Comparison of ENCODE assay signal across 16 cellular contexts in genomic region chr6:157791461-157791860, GRCh38. TPM values are rescaled to one million over a fixed set of nuclear protein-coding genes. Genes with fewer than 3 reads are reported as not detected.
DNase-seq lines count a peak whose midpoint lies in the region; ATAC-seq and TF ChIP-seq lines count a peak whose summit lies in the region.
"Had no signal": no experiment of that assay in that cellular context is flagged by ENCODE, and none has a peak within 500 bp of the region (broad histone marks: within the 10 kb centered on the region; RNA-seq: fewer than 3 reads in every experiment).

No MANE protein-coding gene starts in this region.

- no TSS peak for BruUV-seq in Caco-2 (replicated peaks; lab: Mats Ljungman, UMichigan)

- POLR2A ChIA-PET in Caco-2 (lab: Charles Lee): no interaction called here

- no peaks in the 10 kb centered on the region for H3K36me3 ChIP-seq in Caco-2 (ENCODE audit: control insufficient read depth, insufficient read depth, low read length)
- H3K36me3 ChIP-seq: vagina had no signal

- no peak overlapping the region for H3K27ac Mint-ChIP-seq in Caco-2 (ENCODE audit: unreplicated experiment)
- H3K27ac Mint-ChIP-seq: activated naive CD8-positive, alpha-beta T cell treated with anti-CD3 and anti-CD28 coated beads for 36 hours had no signal

- CTCF ChIA-PET in Caco-2 (lab: Charles Lee): no interaction called here

- H3K27me3 ChIP-seq in Caco-2 (replicated peaks; ENCODE audit: control insufficient read depth, insufficient read depth, low read length): no peaks in the 10 kb centered on the region
- H3K27me3 ChIP-seq: vagina had no signal

- H3K27me3 Mint-ChIP-seq in Caco-2 (ENCODE audit: insufficient read depth, unreplicated experiment): no peaks in the 10 kb centered on the region
- H3K27me3 Mint-ChIP-seq: activated naive CD8-positive, alpha-beta T cell treated with anti-CD3 and anti-CD28 coated beads for 36 hours had no signal

- H3K4me1 ChIP-seq in Caco-2: peaks cover 6% of the 10 kb centered on the region; the same call in 1 of the 2 replicates

- no peak overlapping the region for H3K4me3 Mint-ChIP-seq in Caco-2 (ENCODE audit: unreplicated experiment)
- H3K4me3 Mint-ChIP-seq: activated naive CD8-positive, alpha-beta T cell treated with anti-CD3 and anti-CD28 coated beads for 36 hours had no signal

- no peak overlapping the region for H3K4me3 ChIP-seq in Caco-2 (ENCODE audit: low read depth, low read length)
- H3K4me3 ChIP-seq: vagina had no signal

- H3K9me3 Mint-ChIP-seq in Caco-2 (ENCODE audit: unreplicated experiment): no peaks in the 10 kb centered on the region

- no peak for TF ChIP-seq CTCF in Caco-2 (IDR thresholded peaks at IDR 0.05; ENCODE audit: insufficient read depth in 1 of 2, low read depth in 1 of 2, low read length in 1 of 2, severe bottlenecking in 1 of 2, unreplicated experiment in 1 of 2)

- no peaks in the 10 kb centered on the region for H3K9me3 ChIP-seq in Caco-2
- H3K9me3 ChIP-seq: vagina had no signal

- intact Hi-C loops in Caco-2 (cut with micrococcal nuclease; ENCODE audit: unreplicated experiment): no loop called here

- no peak for ATAC-seq in HG03095 (IDR thresholded peaks at IDR 0.05; ENCODE audit: unreplicated experiment)
- ATAC-seq: left ventricle myocardium superior, SK-N-SH treated with all-trans-retinoic acid at 6 μM for 48 hours had no signal

- H3K4me1 Mint-ChIP-seq in Caco-2 (ENCODE audit: low read depth, unreplicated experiment): peaks cover 10% of the 10 kb centered on the region

- peak; percentile 15 for DNase-seq in DMS 273 treated with DMSO at 0.1 percent for 48 hours (lab: John Stamatoyannopoulos, UW)
- peak; percentile 40 for DNase-seq in NCI-H1092 (lab: John Stamatoyannopoulos, UW)
- DNase-seq in NCI-H2196 treated with DMSO at 0.1 percent for 48 hours (lab: John Stamatoyannopoulos, UW; ENCODE audit: unreplicated experiment): peak; percentile 46
- peak; percentile 32 for DNase-seq in iPS-NIHi11 (ENCODE audit: low spot score)
- DNase-seq in occipital lobe (lab: John Stamatoyannopoulos, UW): no peak
- DNase-seq in Caco-2: no peak
- no peak for DNase-seq in MV-4-11 (lab: John Stamatoyannopoulos, UW)
- DNase-seq: activated CD4-positive, alpha-beta T cell treated with anti-CD3 and anti-CD28 coated beads, Interleukin-2, amount 50 U/mL, for 4 hours; activated CD8-positive, alpha-beta memory T cell treated with anti-CD3 and anti-CD28 coated beads, Interleukin-2, amount 50 U/mL, for 4 hours; activated naive CD8-positive, alpha-beta T cell treated with anti-CD3 and anti-CD28 coated beads for 36 hours; C1 segment of cervical spinal cord; head of caudate nucleus; left ventricle myocardium superior had no signal

- no peaks in the 10 kb centered on the region for H3K36me3 Mint-ChIP-seq in Caco-2 (ENCODE audit: insufficient read depth, unreplicated experiment)

RNA-seq across cellular contexts. Expression of gene SNX9, which starts 31.6 kb away (rescaled TPM):
- total RNA-seq in occipital lobe (19.2 TPM), Caco-2 (2022) (27.4 and 29.5 TPM in 2 replicates)

Comparison
In these comparisons a context has a peak if more than half of its experiments do, and no peak if none do; other contexts are left out.
1. DNase-seq: peak in DMS 273 treated with DMSO at 0.1 percent for 48 hours (single experiment), NCI-H1092 (single experiment), NCI-H2196 treated with DMSO at 0.1 percent for 48 hours (single experiment) and iPS-NIHi11 (single experiment); none in occipital lobe (single experiment), Caco-2 (0 of 2) and MV-4-11 (single experiment).